Comparison of ENCODE assay signal across 28 cellular contexts in genomic region chr21:36733857-36734256, GRCh38. TPM values are rescaled to one million over a fixed set of nuclear protein-coding genes. Genes with fewer than 3 reads are reported as not detected.
"Had no signal": no experiment of that assay in that cellular context is flagged by ENCODE, and none has a peak within 500 bp of the region (broad histone marks: within the 10 kb centered on the region; RNA-seq: fewer than 3 reads in every experiment).

No MANE protein-coding gene starts in this region.

- H3K9me3 ChIP-seq: left lung, lower lobe of right lung, pancreas, prostate gland, uterus had no signal

- H3K9ac ChIP-seq: neural progenitor cell had no signal

- H3K4me2 ChIP-seq: neural progenitor cell had no signal

- DNase-seq: hippocampal formation; kidney glomerular epithelial cell; left cardiac atrium; left lung; lower lobe of right lung; mammary epithelial cell; mesenchymal stem cell; naive B cell; natural killer cell; nephron progenitor cell; pancreas; retina; right cardiac atrium; stimulated activated CD4-positive, alpha-beta T cell treated with anti-CD3 and anti-CD28 coated beads, Interleukin-4, amount 100 ng/mL, for 24 hours; stimulated activated naive CD4-positive, alpha-beta T cell; substantia nigra; uterus had no signal

- H3K36me3 ChIP-seq: left lung, lower lobe of right lung, neural progenitor cell, pancreas, prostate gland, tibial nerve, uterus had no signal

- FAIRE-seq: keratinocyte, pancreas had no signal

- H3K27ac ChIP-seq: left lung, lower lobe of right lung, neural progenitor cell, pancreas, prostate gland, skin epidermis, tibial nerve, uterus had no signal

- ATAC-seq: left cardiac atrium; left lung; lower lobe of right lung; natural killer cell; pancreas; right cardiac atrium; sciatic nerve; stimulated activated effector memory CD8-positive, alpha-beta T cell treated with anti-CD3 and anti-CD28 coated beads, Interleukin-12 subunit alpha, Interleukin-12 subunit beta, amount 100 ng/mL, for 72 hours had no signal

- H3K4me3 ChIP-seq: left lung, lower lobe of right lung, neural progenitor cell, pancreas, prostate gland, skin epidermis, tibial nerve, uterus had no signal

- H2AFZ ChIP-seq: neural progenitor cell had no signal

- H3K4me1 ChIP-seq: left lung, lower lobe of right lung, neural progenitor cell, tibial nerve, uterus had no signal

- H3K27me3 ChIP-seq: neural progenitor cell, pancreas, uterus had no signal

RNA-seq across cellular contexts. Expression of gene SIM2, which starts 34.9 kb away (rescaled TPM):
- total RNA-seq: left cardiac atrium, left lung, liver, lower lobe of right lung, mesothelial cell of epicardium, mononuclear cell, natural killer cell, right cardiac atrium, sciatic nerve, temporal lobe, tibial nerve had no signal
- polyA plus RNA-seq: mammary epithelial cell, right cardiac atrium had no signal
